ENCODE assay signal across 12 cellular contexts in genomic region chr1:206466840-206467649, GRCh38. TPM values are rescaled to one million over a fixed set of nuclear protein-coding genes. Genes with fewer than 3 reads are reported as not detected.
A peak's percentile ranks its signal among the peaks of the same experiment; 100 is the strongest.
DNase-seq lines count a peak whose midpoint lies in the region; ATAC-seq and TF ChIP-seq lines count a peak whose summit lies in the region.
"Had no signal": no experiment of that assay in that cellular context is flagged by ENCODE, and none has a peak within 500 bp of the region (broad histone marks: within the 10 kb centered on the region; RNA-seq: fewer than 3 reads in every experiment).

No MANE protein-coding gene starts in this region.

- no peaks in the 10 kb centered on the region for H3K27me3 Mint-ChIP-seq in CD4-positive, alpha-beta T cell
- H3K27me3 Mint-ChIP-seq in GM23338 (ENCODE audit: insufficient read depth, low read depth, poor library complexity), result peaks cover 18% of the 10 kb centered on the region
- H3K27me3 Mint-ChIP-seq in activated T-cell treated with anti-CD3 and anti-CD28 coated beads, Interleukin-2, amount 50 U/mL, for 72 hours (ENCODE audit: low read depth), result no peaks in the 10 kb centered on the region
- peaks cover 15% of the 10 kb centered on the region for H3K27me3 Mint-ChIP-seq in nephron progenitor cell (ENCODE audit: low read depth, poor library complexity)
- H3K27me3 Mint-ChIP-seq: naive B cell had no signal

- no peaks in the 10 kb centered on the region for H3K27me3 ChIP-seq in CD4-positive, alpha-beta T cell (ENCODE audit: control insufficient read depth, insufficient read depth, low read length)
- no peaks in the 10 kb centered on the region for H3K27me3 ChIP-seq in GM23338 (ENCODE audit: insufficient read depth)
- H3K27me3 ChIP-seq: Peyer's patch had no signal

- peaks cover 63% of the 10 kb centered on the region for H3K4me1 Mint-ChIP-seq in CD4-positive, alpha-beta T cell (ENCODE audit: low read depth)
- H3K4me1 Mint-ChIP-seq in GM23338 (peaks cover 51% of the 10 kb centered on the region), nephron progenitor cell (peaks cover 60% of the 10 kb centered on the region)
- H3K4me1 Mint-ChIP-seq in activated T-cell treated with anti-CD3 and anti-CD28 coated beads, Interleukin-2, amount 50 U/mL, for 72 hours (ENCODE audit: low read depth), result peaks cover 92% of the 10 kb centered on the region

- peaks cover 31% of the 10 kb centered on the region for H3K4me1 ChIP-seq in GM23338 (ENCODE audit: insufficient read depth)

- no peaks in the 10 kb centered on the region for H3K36me3 ChIP-seq in GM23338 (ENCODE audit: insufficient read depth)
- H3K36me3 ChIP-seq: left ventricle myocardium inferior, Peyer's patch had no signal

- POLR2A ChIA-PET in CD4-positive, alpha-beta T cell (lab: Charles Lee), result no interaction called here

- no peaks in the 10 kb centered on the region for H3F3A ChIP-seq in GM23338 (replicated peaks; ENCODE audit: low read depth)

- H3K36me3 Mint-ChIP-seq in CD4-positive, alpha-beta T cell (ENCODE audit: low read depth), result peaks cover 20% of the 10 kb centered on the region
- H3K36me3 Mint-ChIP-seq in GM23338 (ENCODE audit: low read depth) (no peaks in the 10 kb centered on the region), nephron progenitor cell (ENCODE audit: low read depth) (no peaks in the 10 kb centered on the region)
- H3K36me3 Mint-ChIP-seq in activated T-cell treated with anti-CD3 and anti-CD28 coated beads, Interleukin-2, amount 50 U/mL, for 72 hours (ENCODE audit: insufficient read depth in 2 of 2), result peaks cover 0 to 2% of the 10 kb centered on the region in 2 donors
- H3K36me3 Mint-ChIP-seq: naive B cell had no signal

- intact Hi-C loops in CD4-positive, alpha-beta T cell (cut with DNase I, micrococcal nuclease), result no loop called here

- ATAC-seq in CD4-positive, alpha-beta T cell (ENCODE audit: poor library complexity), result no peak
- ATAC-seq in GM23338, result no peak
- ATAC-seq in activated T-cell treated with anti-CD3 and anti-CD28 coated beads, Interleukin-2, amount 50 U/mL, for 72 hours (replicated peaks in 1 of 2), result no peak

- no peaks in the 10 kb centered on the region for H4K20me1 ChIP-seq in GM23338 (replicated peaks; ENCODE audit: insufficient read depth)

- no peaks in the 10 kb centered on the region for H3K9me3 ChIP-seq in CD4-positive, alpha-beta T cell (ENCODE audit: control insufficient read depth, low read length)
- H3K9me3 ChIP-seq: left ventricle myocardium inferior, Peyer's patch had no signal

- in situ Hi-C loops in GM13976 (cut with MboI; ENCODE audit: low sequenced_read_pairs, unreplicated experiment), result no loop called here

- H3K79me2 ChIP-seq in GM23338 (replicated peaks; ENCODE audit: insufficient read depth), result no peaks in the 10 kb centered on the region

- H3K9me3 Mint-ChIP-seq in CD4-positive, alpha-beta T cell, result no peaks in the 10 kb centered on the region
- H3K9me3 Mint-ChIP-seq in GM23338 (no peaks in the 10 kb centered on the region), nephron progenitor cell (no peaks in the 10 kb centered on the region)
- H3K9me3 Mint-ChIP-seq in activated T-cell treated with anti-CD3 and anti-CD28 coated beads, Interleukin-2, amount 50 U/mL, for 72 hours, result no peaks in the 10 kb centered on the region
- H3K9me3 Mint-ChIP-seq: naive B cell had no signal

- peak in 1 of 10 experiments; percentile 19 for DNase-seq in CD4-positive, alpha-beta T cell
- DNase-seq in GM23338 (ENCODE audit: low spot score) (no peak), nephron progenitor cell (no peak), HPDE6-E6E7 (ENCODE audit: extremely low spot score) (no peak), NCI-H1436 (lab: John Stamatoyannopoulos, UW) (no peak), GM13976 (ENCODE audit: low spot score) (no peak)
- peak in 1 of 2 donors; percentile 40 for DNase-seq in activated T-cell treated with anti-CD3 and anti-CD28 coated beads, Interleukin-2, amount 50 U/mL, for 72 hours
- DNase-seq: activated CD4-positive, alpha-beta T cell treated with anti-CD3 and anti-CD28 coated beads, Interleukin-2, amount 50 U/mL, for 48 hours; naive B cell; NCI-H446 had no signal

- peak overlapping the region; percentile 51 for H3K27ac ChIP-seq in CD4-positive, alpha-beta T cell (ENCODE audit: low read depth, low read length)
- no peak overlapping the region for H3K27ac ChIP-seq in GM23338 (ENCODE audit: low read depth)
- H3K27ac ChIP-seq: left ventricle myocardium inferior had no signal

- no peak overlapping the region for H3K4me3 ChIP-seq in GM23338
- H3K4me3 ChIP-seq: left ventricle myocardium inferior, Peyer's patch had no signal

- no peak overlapping the region for H3K4me2 ChIP-seq in GM23338

- peak overlapping the region; percentile 28; the same call in 1 of the 2 replicates for H2AFZ ChIP-seq in GM23338

- no peak for TF ChIP-seq CTCF in CD4-positive, alpha-beta T cell (IDR thresholded peaks at IDR 0.05)
- TF ChIP-seq CTCF in GM23338 (conservative IDR thresholded peaks at IDR 0.05; ENCODE audit: low read depth in 2 of 2) (no peak), nephron progenitor cell (IDR thresholded peaks at IDR 0.05) (no peak), GM13976 (IDR thresholded peaks at IDR 0.05; ENCODE audit: borderline replicate concordance, control extremely low read depth, extremely low read depth, insufficient read depth, missing control alignments) (no peak)

- CTCF ChIA-PET in CD4-positive, alpha-beta T cell (lab: Charles Lee), result interaction anchor here (1.1 kb wide), 1 partner anchor 12 kb away, joined by 4 read pairs; no protein-coding TSS in a partner anchor

- H3K27ac Mint-ChIP-seq in CD4-positive, alpha-beta T cell, result peak overlapping the region; percentile 61
- H3K27ac Mint-ChIP-seq in GM23338 (no peak overlapping the region), nephron progenitor cell (peak overlapping the region; percentile 64)
- peak overlapping the region; percentile 31 for H3K27ac Mint-ChIP-seq in activated T-cell treated with anti-CD3 and anti-CD28 coated beads, Interleukin-2, amount 50 U/mL, for 72 hours

- H3K9me2 ChIP-seq in GM23338 (ENCODE audit: insufficient read depth), result no peaks in the 10 kb centered on the region

- H3K4me3 Mint-ChIP-seq in CD4-positive, alpha-beta T cell, result peak overlapping the region; percentile 88
- H3K4me3 Mint-ChIP-seq in GM23338 (no peak overlapping the region), nephron progenitor cell (no peak overlapping the region)
- H3K4me3 Mint-ChIP-seq in activated T-cell treated with anti-CD3 and anti-CD28 coated beads, Interleukin-2, amount 50 U/mL, for 72 hours, result peak overlapping the region; percentile 30 to 65

TF ChIP-seq in GM23338, 12 proteins besides CTCF, POLR2A, EP300 and RAD21 (continues in another document):
- no peak for TF ChIP-seq JUNB (IDR thresholded peaks at IDR 0.05; ENCODE audit: unreplicated experiment)
- no peak for TF ChIP-seq REST (IDR thresholded peaks at IDR 0.05; ENCODE audit: unreplicated experiment)

RNA-seq across cellular contexts. Expression of gene IKBKE, which starts 3.2 kb away (rescaled TPM):
- 10 to 100 TPM; 27.9 to 29.8 TPM for total RNA-seq in CD4-positive, alpha-beta T cell
- total RNA-seq in GM23338 (2014; rRNA removed; shearing (Covaris generic)), result 7.1 and 11.1 TPM in 2 replicates
- 3.3 and 4.8 TPM in 2 replicates for polyA plus RNA-seq in GM23338 (2016; fragmentation: Nextera tagmentation; extraction: Ambion mirVana)
- total RNA-seq in activated T-cell treated with anti-CD3 and anti-CD28 coated beads, Interleukin-2, amount 50 U/mL, for 72 hours, result 10 to 100 TPM; 21.0 to 21.1 TPM

RNA-seq across cellular contexts. Expression of gene RASSF5, which starts 40.3 kb away (rescaled TPM):
- total RNA-seq in CD4-positive, alpha-beta T cell, result 100 to 1,000 TPM; 153 to 156 TPM
- 3.1 and 4.4 TPM in 2 replicates for total RNA-seq in GM23338 (2014; rRNA removed; shearing (Covaris generic))
- polyA plus RNA-seq in GM23338 (2016; fragmentation: Nextera tagmentation; extraction: Ambion mirVana), result 0.48 and 0.57 TPM in 2 replicates
- total RNA-seq in activated T-cell treated with anti-CD3 and anti-CD28 coated beads, Interleukin-2, amount 50 U/mL, for 72 hours, result 100 to 1,000 TPM; 227 to 240 TPM

Comparison
In these comparisons a context has a peak if more than half of its experiments do, and no peak if none do; other contexts are left out.
1. H3K4me3 Mint-ChIP-seq: peak in CD4-positive, alpha-beta T cell (single experiment) and activated T-cell treated with anti-CD3 and anti-CD28 coated beads, Interleukin-2, amount 50 U/mL, for 72 hours (2 of 2); none in GM23338 (single experiment) and nephron progenitor cell (single experiment).
2. RNA of gene RASSF5, which starts 40.3 kb away (total RNA-seq): 227 to 240 TPM in activated T-cell treated with anti-CD3 and anti-CD28 coated beads, Interleukin-2, amount 50 U/mL, for 72 hours and 153 to 156 TPM in CD4-positive, alpha-beta T cell; 3.1 to 4.4 TPM in GM23338; every median in the first group is over 10 times any median in the second.